10 cellular contexts compared by ENCODE assay signal in the genomic region with DNA sequence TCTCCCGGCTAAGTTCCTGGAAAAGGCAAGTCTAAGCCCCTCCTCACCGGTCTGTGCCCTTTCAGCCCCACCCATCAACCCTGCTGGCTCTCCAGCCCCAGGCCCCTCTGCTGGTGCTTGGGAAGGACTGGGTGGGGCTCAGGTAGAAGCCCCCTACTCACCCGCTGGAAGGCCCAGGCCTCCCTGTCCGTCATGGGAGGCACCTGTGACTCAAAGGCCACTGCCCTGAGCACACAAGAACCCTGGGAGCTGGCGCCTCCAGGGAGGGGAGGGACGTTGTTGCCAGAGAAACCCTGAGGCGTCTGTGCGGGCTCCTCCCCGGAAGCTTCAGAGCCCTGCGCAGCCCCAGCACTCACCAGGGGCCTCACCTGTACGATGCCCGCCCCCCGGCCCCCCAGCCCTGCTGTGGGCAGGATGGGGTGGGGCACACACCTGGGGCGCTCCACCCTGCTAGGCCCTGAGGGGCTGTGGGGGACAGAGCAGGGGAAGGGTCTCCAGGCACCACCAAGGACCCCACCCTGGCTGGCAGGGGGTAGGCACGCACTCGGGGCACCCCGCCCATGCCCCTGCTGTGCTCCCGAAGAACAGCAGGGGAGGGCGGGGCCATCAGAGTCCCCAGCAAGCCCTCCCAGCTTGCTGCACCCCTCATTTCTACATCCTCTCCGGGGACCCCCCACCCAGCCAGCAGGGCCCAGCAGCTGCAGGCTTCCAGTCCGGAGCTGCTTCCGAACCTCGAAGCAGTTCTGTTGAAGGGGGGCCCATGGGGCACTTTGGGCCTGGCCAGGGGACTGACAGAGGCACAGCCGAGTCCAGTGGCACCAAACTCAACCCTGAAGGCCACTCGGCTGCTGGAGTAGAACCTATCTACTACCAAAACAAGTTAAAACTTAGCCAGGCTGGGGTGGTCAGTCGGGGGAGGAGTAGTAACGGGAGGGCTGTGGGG. TPM values are rescaled to one million over a fixed set of nuclear protein-coding genes. Genes with fewer than 3 reads are reported as not detected.
A peak's percentile ranks its signal among the peaks of the same experiment; 100 is the strongest.
DNase-seq lines count a peak whose midpoint lies in the region; ATAC-seq, FAIRE-seq and TF ChIP-seq lines count a peak whose summit lies in the region.
"Had no signal": no experiment of that assay in that cellular context is flagged by ENCODE, and none has a peak within 500 bp of the region (broad histone marks: within the 10 kb centered on the region; RNA-seq: fewer than 3 reads in every experiment).

No MANE protein-coding gene starts in this region.

- peaks cover 0 to 13% (median 1%) of the 10 kb centered on the region in 4 donors for H3K9me3 ChIP-seq in Peyer's patch
- H3K9me3 ChIP-seq in left lung = peaks cover 0 to 13% of the 10 kb centered on the region in 2 donors

- H3K4me1 Mint-ChIP-seq in chondrocyte (ENCODE audit: low read depth) = no peaks in the 10 kb centered on the region

- H3K27me3 ChIP-seq in Peyer's patch = no peaks in the 10 kb centered on the region
- peaks cover 0 to 39% of the 10 kb centered on the region in 2 donors for H3K27me3 ChIP-seq in left lung

- peak; percentile 72 for ATAC-seq in left lung

- peaks cover 7% of the 10 kb centered on the region for H3K36me3 Mint-ChIP-seq in chondrocyte (ENCODE audit: low read depth)
- H3K36me3 Mint-ChIP-seq: activated naive CD8-positive, alpha-beta T cell had no signal

- TF ChIP-seq POLR2A in NB4 (IDR thresholded peaks at IDR 0.05; ENCODE audit: extremely low read depth, insufficient read length) = no peak
- TF ChIP-seq POLR2A in Peyer's patch (IDR thresholded peaks at IDR 0.05) = no peak

- H3K36me3 ChIP-seq in Peyer's patch = no peaks in the 10 kb centered on the region
- no peaks in the 10 kb centered on the region for H3K36me3 ChIP-seq in left lung
- H3K36me3 ChIP-seq: WERI-Rb-1 had no signal

- H3K4me3 Mint-ChIP-seq in chondrocyte (ENCODE audit: unreplicated experiment) = no peak overlapping the region
- H3K4me3 Mint-ChIP-seq: activated naive CD8-positive, alpha-beta T cell had no signal

- no peak for FAIRE-seq in D721Med (lab: Jason Lieb, UNC)

- H3K9me3 Mint-ChIP-seq in chondrocyte (ENCODE audit: low read depth) = peaks cover 18% of the 10 kb centered on the region

- intact Hi-C loops in left lung (cut with DNase I) = no loop called here

- H3K4me1 ChIP-seq in Peyer's patch (peaks cover 0 to 11% (median 0%) of the 10 kb centered on the region in 4 donors), left lung (no peaks in the 10 kb centered on the region)

- H3K27me3 Mint-ChIP-seq in chondrocyte (ENCODE audit: low read depth) = no peaks in the 10 kb centered on the region
- H3K27me3 Mint-ChIP-seq: activated naive CD8-positive, alpha-beta T cell had no signal

- no peak overlapping the region for H3K27ac Mint-ChIP-seq in chondrocyte (ENCODE audit: unreplicated experiment)
- H3K27ac Mint-ChIP-seq: activated naive CD8-positive, alpha-beta T cell had no signal

- DNase-seq in Daoy (ENCODE audit: low read depth) (peak; percentile 46), NB4 (ENCODE audit: low read depth) (peak; percentile 47), Peyer's patch (peak in 2 of 3 donors; percentile 55 to 67), left lung (peak in 1 of 2 donors; percentile 58), chondrocyte (ENCODE audit: low spot score) (no peak), D721Med (ENCODE audit: insufficient read length, low spot score) (no peak)
- DNase-seq in stimulated activated CD4-positive, alpha-beta T cell treated with anti-CD3 and anti-CD28 coated beads, Interleukin-4, amount 100 ng/mL, for 24 hours = no peak
- DNase-seq: left cardiac atrium had no signal

- H3K4me3 ChIP-seq in NB4 (ENCODE audit: low read depth, low read length) (no peak overlapping the region), Peyer's patch (no peak overlapping the region), left lung (no peak overlapping the region)

- no peak for TF ChIP-seq CTCF in NB4 (IDR thresholded peaks at IDR 0.05; ENCODE audit: low read depth, low read length)
- no peak for TF ChIP-seq CTCF in Peyer's patch (IDR thresholded peaks at IDR 0.05)
- TF ChIP-seq CTCF in left lung (IDR thresholded peaks at IDR 0.05) = no peak
- TF ChIP-seq CTCF in chondrocyte (IDR thresholded peaks at IDR 0.05) = no peak
- TF ChIP-seq CTCF in D721Med (IDR thresholded peaks at IDR 0.05; ENCODE audit: insufficient read depth, missing control alignments) = no peak

- no peak overlapping the region for H3K27ac ChIP-seq in Peyer's patch
- H3K27ac ChIP-seq in left lung = no peak overlapping the region
- H3K27ac ChIP-seq: WERI-Rb-1 had no signal

RNA-seq across cellular contexts. Expression of gene CCDC187, which starts 7.8 kb away (rescaled TPM):
- not detected in 2 replicates for total RNA-seq in Daoy (2014; rRNA removed; shearing (Covaris generic))
- total RNA-seq in Peyer's patch (1 to 10 TPM in 1 of 4 donors, under 1 TPM in 2, not detected in 1; 0.35 to 1.0 (median 0.67) TPM), left lung (1 to 10 TPM in 1 of 2 donors, under 1 TPM in 1; 0.47 to 2.6 TPM), chondrocyte (not detected in 3 replicates)
- total RNA-seq: left cardiac atrium had no signal

RNA-seq across cellular contexts. Expression of gene GPSM1, which starts 15.6 kb away (rescaled TPM):
- 15.8 and 23.4 TPM in 2 replicates for total RNA-seq in Daoy (2014; rRNA removed; shearing (Covaris generic))
- total RNA-seq in Peyer's patch (10 to 100 TPM in 1 of 4 donors, 1 to 10 TPM in 3; 3.7 to 25.6 (median 6.0) TPM), left lung (10 to 100 TPM; 21.7 to 22.4 TPM), chondrocyte (25.3 to 43.5 TPM (median 40.0 TPM) in 3 replicates)

RNA-seq across cellular contexts. Expression of gene DNLZ, which starts 51.8 kb away (rescaled TPM):
- 100 and 120 TPM in 2 replicates for total RNA-seq in Daoy (2014; rRNA removed; shearing (Covaris generic))
- total RNA-seq in Peyer's patch (10 to 100 TPM in 3 of 4 donors, 1 to 10 TPM in 1; 5.6 to 19.8 (median 13.5) TPM), left lung (10 to 100 TPM; 12.0 to 17.5 TPM), chondrocyte (16.4 to 19.9 TPM (median 17.7 TPM) in 3 replicates)

Comparison
In these comparisons a context has a peak if more than half of its experiments do, and no peak if none do; other contexts are left out.
1. DNase-seq: peak in Daoy (single experiment), NB4 (single experiment) and Peyer's patch (2 of 3); none in chondrocyte (single experiment), stimulated activated CD4-positive, alpha-beta T cell treated with anti-CD3 and anti-CD28 coated beads, Interleukin-4, amount 100 ng/mL, for 24 hours (single experiment) and D721Med (single experiment).